In genomic region chr22:27588915-27589314, GRCh38 we compare ENCODE assay signal across 32 cellular contexts.
"Had no signal": no experiment of that assay in that cellular context is flagged by ENCODE, and none has a peak within 500 bp of the region (broad histone marks: within the 10 kb centered on the region; RNA-seq: fewer than 3 reads in every experiment).

No MANE protein-coding gene starts in this region.

- H3K9me3 Mint-ChIP-seq: activated CD4-positive, alpha-beta T cell treated with anti-CD3 and anti-CD28 coated beads, Interleukin-2, amount 10 ng/mL, durations not matched to agents 24 days and 14 days; activated CD8-positive, alpha-beta T cell treated with anti-CD3 and anti-CD28 coated beads for 36 hours; activated naive CD4-positive, alpha-beta T cell treated with anti-CD3 and anti-CD28 coated beads, Interleukin-2, amount 50 U/mL, for 24 hours; activated naive CD8-positive, alpha-beta T cell treated with anti-CD3 and anti-CD28 coated beads, Interleukin-2, amount 10 ng/mL, durations not matched to agents 7 days and 5 days; activated T-cell treated with anti-CD3 and anti-CD28 coated beads, Interleukin-2, amount 50 U/mL, for 24 hours; activated T-helper 2 cell treated with anti-CD3 and anti-CD28 coated beads, Interferon-gamma antibody, Interleukin-2, Interleukin-4, amounts not matched to agents 10 μg/mL and 5 μg/mL and 100 μg/mL, durations not matched to agents 14 hours and 24 hours and 36 hours had no signal

- H3K9me3 ChIP-seq: ascending aorta, body of pancreas, breast epithelium had no signal

- H3K4me3 Mint-ChIP-seq: activated CD4-positive, alpha-beta T cell treated with anti-CD3 and anti-CD28 coated beads, Interleukin-2, amount 10 ng/mL, durations not matched to agents 24 days and 14 days; activated CD8-positive, alpha-beta T cell treated with anti-CD3 and anti-CD28 coated beads for 36 hours; activated naive CD4-positive, alpha-beta T cell treated with anti-CD3 and anti-CD28 coated beads, Interleukin-2, amount 50 U/mL, for 24 hours; activated naive CD8-positive, alpha-beta T cell treated with anti-CD3 and anti-CD28 coated beads, Interleukin-2, amount 10 ng/mL, durations not matched to agents 7 days and 5 days; activated T-cell treated with anti-CD3 and anti-CD28 coated beads, Interleukin-2, amount 50 U/mL, for 24 hours had no signal

- FAIRE-seq: RCC 7860 had no signal

- H3K36me3 Mint-ChIP-seq: activated naive CD4-positive, alpha-beta T cell treated with anti-CD3 and anti-CD28 coated beads, Interleukin-2, amount 50 U/mL, for 24 hours; activated naive CD8-positive, alpha-beta T cell treated with anti-CD3 and anti-CD28 coated beads, Interleukin-2, amount 10 ng/mL, durations not matched to agents 7 days and 5 days had no signal

- H3K27me3 ChIP-seq: ascending aorta, body of pancreas, breast epithelium had no signal

- H3K4me2 ChIP-seq: PC-9 had no signal

- H2AFZ ChIP-seq: PC-9 had no signal

- H3K4me1 Mint-ChIP-seq: activated CD4-positive, alpha-beta T cell treated with anti-CD3 and anti-CD28 coated beads, Interleukin-2, amount 10 ng/mL, durations not matched to agents 24 days and 14 days; activated naive CD4-positive, alpha-beta T cell treated with anti-CD3 and anti-CD28 coated beads, Interleukin-2, amount 50 U/mL, for 24 hours had no signal

- H3K36me3 ChIP-seq: ascending aorta, breast epithelium had no signal

- H3K4me1 ChIP-seq: ascending aorta, breast epithelium had no signal

- DNase-seq: activated CD4-positive, alpha-beta T cell treated with anti-CD3 and anti-CD28 coated beads, Interleukin-2, amount 10 ng/mL, durations not matched to agents 24 days and 14 days; activated CD4-positive, alpha-beta T cell treated with anti-CD3 and anti-CD28 coated beads, Interleukin-2, amount 50 U/mL, for 4 hours; activated CD8-positive, alpha-beta T cell treated with anti-CD3 and anti-CD28 coated beads for 36 hours; activated gamma-delta T cell; activated naive CD4-positive, alpha-beta T cell treated with Interleukin-2 at 50 U/mL for 16 hours; activated naive CD8-positive, alpha-beta T cell treated with anti-CD3 and anti-CD28 coated beads, Interleukin-2, amount 10 ng/mL, durations not matched to agents 7 days and 5 days; activated T-cell treated with anti-CD3 and anti-CD28 coated beads, Interleukin-2, amount 50 U/mL, for 24 hours; amygdala; MM.1S; MV-4-11; NCI-H1092; NCI-H1436 treated with DMSO at 0.1 percent for 48 hours; NCI-H1694 treated with DMSO at 0.1 percent for 48 hours; NCI-H2029; NCI-H2107; NCI-H2171; NCI-H526; NK-92 treated with Interleukin-12 subunit alpha and Interleukin-12 subunit beta, amount 100 ng/mL, for 24 hours; PC-9; SIG-M5; SW 1271; T-helper 1 cell; T-helper 2 cell; T-helper 9 cell had no signal

- H3K27me3 Mint-ChIP-seq: activated CD4-positive, alpha-beta T cell treated with anti-CD3 and anti-CD28 coated beads, Interleukin-2, amount 10 ng/mL, durations not matched to agents 24 days and 14 days; activated naive CD4-positive, alpha-beta T cell treated with anti-CD3 and anti-CD28 coated beads, Interleukin-2, amount 50 U/mL, for 24 hours; activated naive CD8-positive, alpha-beta T cell treated with anti-CD3 and anti-CD28 coated beads, Interleukin-2, amount 10 ng/mL, durations not matched to agents 7 days and 5 days had no signal

- H3K27ac Mint-ChIP-seq: activated CD4-positive, alpha-beta T cell treated with anti-CD3 and anti-CD28 coated beads, Interleukin-2, amount 10 ng/mL, durations not matched to agents 24 days and 14 days; activated CD8-positive, alpha-beta T cell treated with anti-CD3 and anti-CD28 coated beads for 36 hours; activated naive CD4-positive, alpha-beta T cell treated with anti-CD3 and anti-CD28 coated beads, Interleukin-2, amount 50 U/mL, for 24 hours; activated naive CD8-positive, alpha-beta T cell treated with anti-CD3 and anti-CD28 coated beads, Interleukin-2, amount 10 ng/mL, durations not matched to agents 7 days and 5 days; activated T-cell treated with anti-CD3 and anti-CD28 coated beads, Interleukin-2, amount 50 U/mL, for 24 hours; activated T-helper 2 cell treated with anti-CD3 and anti-CD28 coated beads, Interferon-gamma antibody, Interleukin-2, Interleukin-4, amounts not matched to agents 10 μg/mL and 5 μg/mL and 100 μg/mL, durations not matched to agents 14 hours and 24 hours and 36 hours had no signal

- H3K4me3 ChIP-seq: ascending aorta, body of pancreas, breast epithelium, PC-9 had no signal

- ATAC-seq: activated CD8-positive, alpha-beta T cell treated with anti-CD3 and anti-CD28 coated beads for 36 hours; Right ventricle myocardium inferior had no signal

- H3K27ac ChIP-seq: ascending aorta, breast epithelium, PC-9, RWPE1 had no signal
